18 cellular contexts compared by ENCODE assay signal in genomic region chr20:25465398-25465797, GRCh38. TPM values are rescaled to one million over a fixed set of nuclear protein-coding genes. Genes with fewer than 3 reads are reported as not detected.
DNase-seq lines count a peak whose midpoint lies in the region; ATAC-seq and TF ChIP-seq lines count a peak whose summit lies in the region.
"Had no signal": no experiment of that assay in that cellular context is flagged by ENCODE, and none has a peak within 500 bp of the region (broad histone marks: within the 10 kb centered on the region; RNA-seq: fewer than 3 reads in every experiment).

No MANE protein-coding gene starts in this region.

- intact Hi-C loops in heart right ventricle (cut with DNase I): loop anchor here in 1 of 10 donors (10.0 kb wide), 1 partner anchor 69 kb away; no protein-coding TSS in a partner anchor
- intact Hi-C loops in left ventricle myocardium inferior (cut with micrococcal nuclease): no loop called here

- no peaks in the 10 kb centered on the region for H3K79me2 ChIP-seq in smooth muscle cell (ENCODE audit: low read depth)

- H3K4me3 ChIP-seq in heart right ventricle (no peak overlapping the region), left ventricle myocardium inferior (no peak overlapping the region), smooth muscle cell (no peak overlapping the region)
- H3K4me3 ChIP-seq: GM12878, HAP-1 had no signal

- 68 to 83% methylated on average over 12 of the region's 12 CpGs for WGBS in heart right ventricle, 2 donors
- 95% methylated on average over 12 of the region's 12 CpGs for WGBS in smooth muscle cell (ENCODE audit: low lambda C conversion rate)

- peaks cover 15% of the 10 kb centered on the region for H3K27me3 Mint-ChIP-seq in endothelial cell (ENCODE audit: unreplicated experiment)
- H3K27me3 Mint-ChIP-seq in nephron progenitor cell (ENCODE audit: low read depth, poor library complexity): no peaks in the 10 kb centered on the region
- H3K27me3 Mint-ChIP-seq: B cell had no signal

- no peaks in the 10 kb centered on the region for H3K9me3 Mint-ChIP-seq in endothelial cell (ENCODE audit: unreplicated experiment)
- no peaks in the 10 kb centered on the region for H3K9me3 Mint-ChIP-seq in nephron progenitor cell
- H3K9me3 Mint-ChIP-seq: CD4-positive, CD25-positive, alpha-beta regulatory T cell; CD8-positive, alpha-beta memory T cell had no signal

- TF ChIP-seq CTCF in heart right ventricle (IDR thresholded peaks at IDR 0.05) (no peak), left ventricle myocardium inferior (IDR thresholded peaks at IDR 0.05; ENCODE audit: borderline replicate concordance) (no peak), endothelial cell (IDR thresholded peaks at IDR 0.05; ENCODE audit: unreplicated experiment) (no peak), nephron progenitor cell (IDR thresholded peaks at IDR 0.05) (no peak), smooth muscle cell (IDR thresholded peaks at IDR 0.05; ENCODE audit: borderline replicate concordance, insufficient read depth, poor library complexity, severe bottlenecking) (no peak)

- no peaks in the 10 kb centered on the region for H3F3A ChIP-seq in smooth muscle cell (ENCODE audit: low read depth)

- peak overlapping the region in 1 of 10 donors; percentile 22 for H3K27ac ChIP-seq in heart right ventricle
- no peak overlapping the region for H3K27ac ChIP-seq in left ventricle myocardium inferior (replicated peaks)
- no peak overlapping the region for H3K27ac ChIP-seq in smooth muscle cell (ENCODE audit: low read depth)

- H3K36me3 Mint-ChIP-seq in endothelial cell (ENCODE audit: low read depth, unreplicated experiment): peaks cover 57% of the 10 kb centered on the region
- peaks cover 68% of the 10 kb centered on the region for H3K36me3 Mint-ChIP-seq in nephron progenitor cell (ENCODE audit: low read depth)
- H3K36me3 Mint-ChIP-seq: CD4-positive, CD25-positive, alpha-beta regulatory T cell had no signal

- H3K9ac ChIP-seq in smooth muscle cell (ENCODE audit: low read depth): no peak overlapping the region

- H4K20me1 ChIP-seq in smooth muscle cell (ENCODE audit: low read depth): no peaks in the 10 kb centered on the region

- H3K36me3 ChIP-seq in heart right ventricle (peaks cover 0 to 35% (median 0%) of the 10 kb centered on the region in 9 donors), left ventricle myocardium inferior (peaks cover 36% of the 10 kb centered on the region), smooth muscle cell (ENCODE audit: low read depth) (no peaks in the 10 kb centered on the region)
- H3K36me3 ChIP-seq: HAP-1 had no signal

- H3K27ac Mint-ChIP-seq in endothelial cell (ENCODE audit: unreplicated experiment) (no peak overlapping the region), nephron progenitor cell (peak overlapping the region; percentile 19)
- H3K27ac Mint-ChIP-seq: B cell; CD4-positive, CD25-positive, alpha-beta regulatory T cell had no signal

- H2AFZ ChIP-seq in smooth muscle cell (ENCODE audit: low read depth): no peak overlapping the region

- H3K9me3 ChIP-seq in heart right ventricle: no peaks in the 10 kb centered on the region
- H3K9me3 ChIP-seq in left ventricle myocardium inferior (replicated peaks): no peaks in the 10 kb centered on the region
- H3K9me3 ChIP-seq in smooth muscle cell (replicated peaks; ENCODE audit: low read depth): no peaks in the 10 kb centered on the region
- H3K9me3 ChIP-seq: HAP-1 had no signal

- H3K4me1 Mint-ChIP-seq in endothelial cell (ENCODE audit: unreplicated experiment) (peaks cover 8% of the 10 kb centered on the region), nephron progenitor cell (peaks cover 8% of the 10 kb centered on the region)
- H3K4me1 Mint-ChIP-seq: B cell; CD8-positive, alpha-beta memory T cell had no signal

- no peaks in the 10 kb centered on the region for H3K27me3 ChIP-seq in heart right ventricle
- H3K27me3 ChIP-seq in left ventricle myocardium inferior (ENCODE audit: low read depth): no peaks in the 10 kb centered on the region
- H3K27me3 ChIP-seq in smooth muscle cell (ENCODE audit: low read depth): no peaks in the 10 kb centered on the region

- no peak overlapping the region for H3K4me2 ChIP-seq in smooth muscle cell

- peak in 5 of 8 donors; percentile 19 to 46 (median 31) for ATAC-seq in heart right ventricle
- ATAC-seq: GM12878 had no signal

- peak in 1 of 2 donors; percentile 32 for DNase-seq in heart right ventricle
- no peak for DNase-seq in left ventricle myocardium inferior
- DNase-seq in endothelial cell (ENCODE audit: low spot score): no peak
- no peak for DNase-seq in nephron progenitor cell
- no peak for DNase-seq in NK-92 treated with Interleukin-12 subunit alpha and Interleukin-12 subunit beta, amount 100 ng/mL, for 24 hours (lab: John Stamatoyannopoulos, UW)
- DNase-seq in NCI-H748 (lab: John Stamatoyannopoulos, UW; ENCODE audit: unreplicated experiment): no peak
- no peak for DNase-seq in smooth muscle cell (lab: John Stamatoyannopoulos, UW; ENCODE audit: unreplicated experiment)
- DNase-seq: C1 segment of cervical spinal cord; CD4-positive, CD25-positive, alpha-beta regulatory T cell; CD8-positive, alpha-beta memory T cell; COR-L47; DMS 273 treated with DMSO at 0.1 percent for 48 hours; DMS53; DND-41; EL had no signal

- peaks cover 0 to 9% (median 3%) of the 10 kb centered on the region in 9 donors for H3K4me1 ChIP-seq in heart right ventricle
- peaks cover 12% of the 10 kb centered on the region for H3K4me1 ChIP-seq in left ventricle myocardium inferior
- H3K4me1 ChIP-seq in smooth muscle cell (ENCODE audit: low read depth): no peaks in the 10 kb centered on the region
- H3K4me1 ChIP-seq: HAP-1 had no signal

- peak overlapping the region; percentile 22 for H3K4me3 Mint-ChIP-seq in endothelial cell (ENCODE audit: unreplicated experiment)
- no peak overlapping the region for H3K4me3 Mint-ChIP-seq in nephron progenitor cell
- H3K4me3 Mint-ChIP-seq: B cell; CD4-positive, CD25-positive, alpha-beta regulatory T cell; CD8-positive, alpha-beta memory T cell had no signal

RNA-seq across cellular contexts. Expression of gene GINS1, which starts 57.9 kb away (rescaled TPM):
- total RNA-seq in heart right ventricle (1 to 10 TPM in 2 of 10 donors, under 1 TPM in 8; 0.19 to 1.6 (median 0.64) TPM), left ventricle myocardium inferior (0.41 TPM), endothelial cell (ENCODE audit: unreplicated experiment) (12.3 TPM), smooth muscle cell (5.8 and 9.3 TPM in 2 replicates)
- polyA plus RNA-seq in heart right ventricle (under 1 TPM; 0.28 to 0.29 TPM), smooth muscle cell (3.4 and 5.9 TPM in 2 replicates)
